In genomic region chr17:4234406-4234805, GRCh38 we compare ENCODE assay signal across 22 cellular contexts. TPM values are rescaled to one million over a fixed set of nuclear protein-coding genes. Genes with fewer than 3 reads are reported as not detected.
DNase-seq lines count a peak whose midpoint lies in the region; ATAC-seq and TF ChIP-seq lines count a peak whose summit lies in the region.
"Had no signal": no experiment of that assay in that cellular context is flagged by ENCODE, and none has a peak within 500 bp of the region (broad histone marks: within the 10 kb centered on the region; RNA-seq: fewer than 3 reads in every experiment).

No MANE protein-coding gene starts in this region.

- DNase-seq in M059J (ENCODE audit: low read depth): peak; percentile 12
- DNase-seq in astrocyte of the hippocampus (ENCODE audit: low read depth, low spot score): peak; percentile 76
- DNase-seq in medulla oblongata (ENCODE audit: extremely low spot score): peak; percentile 51
- DNase-seq in thoracic aorta (ENCODE audit: low spot score): no peak
- no peak for DNase-seq in DMS 273 treated with DMSO at 0.1 percent for 48 hours (lab: John Stamatoyannopoulos, UW)
- no peak for DNase-seq in NCI-H1436 treated with DMSO at 0.1 percent for 48 hours (lab: John Stamatoyannopoulos, UW)
- DNase-seq: activated CD4-positive, alpha-beta T cell treated with anti-CD3 and anti-CD28 coated beads for 4 hours; activated effector memory CD4-positive, alpha-beta T cell treated with Interleukin-2 at 50 U/mL for 16 hours; activated naive CD8-positive, alpha-beta T cell treated with anti-CD3 and anti-CD28 coated beads for 36 hours; DND-41; GM23248; left colon; MV-4-11; naive thymus-derived CD4-positive, alpha-beta T cell; NCI-H146; thyroid gland had no signal

- no peak overlapping the region for H3K4me3 ChIP-seq in thoracic aorta
- H3K4me3 ChIP-seq: GM23248, prostate gland, skin epidermis, thyroid gland had no signal

- no peaks in the 10 kb centered on the region for H3K9me3 ChIP-seq in thoracic aorta
- H3K9me3 ChIP-seq: prostate gland, thyroid gland had no signal

- peaks cover 37 to 71% of the 10 kb centered on the region in 2 donors for H3K4me1 ChIP-seq in thoracic aorta (ENCODE audit: control insufficient read depth in 1 of 2, low read depth in 2 of 2)

- H3K27ac ChIP-seq in thoracic aorta: peak overlapping the region; percentile 29 to 79
- H3K27ac ChIP-seq: GM23248, HL-60, RWPE1, thyroid gland, VCaP had no signal

- ATAC-seq in thoracic aorta (ENCODE audit: insufficient number of reproducible peaks, low FRiP score, low read depth) (no peak), GM21576 (IDR thresholded peaks at IDR 0.05; ENCODE audit: unreplicated experiment) (no peak)
- ATAC-seq: naive thymus-derived CD4-positive, alpha-beta T cell had no signal

- H3K27me3 ChIP-seq in thoracic aorta (replicated peaks; ENCODE audit: insufficient read depth): no peaks in the 10 kb centered on the region
- H3K27me3 ChIP-seq: thyroid gland had no signal

- no peak for TF ChIP-seq CTCF in thoracic aorta (IDR thresholded peaks at IDR 0.05)

- peaks cover 6% of the 10 kb centered on the region for H3K36me3 ChIP-seq in thoracic aorta
- H3K36me3 ChIP-seq: prostate gland had no signal

RNA-seq across cellular contexts. Expression of gene ANKFY1, which starts 29.4 kb away (rescaled TPM):
- total RNA-seq in M059J (2014; rRNA removed; shearing (Covaris generic)): 17.5 and 37.4 TPM in 2 replicates
- 10 to 100 TPM; 36.8 to 40.4 TPM for total RNA-seq in thoracic aorta

Comparison
In these comparisons a context has a peak if more than half of its experiments do, and no peak if none do; other contexts are left out.
1. DNase-seq: peak in M059J (single experiment), astrocyte of the hippocampus (single experiment) and medulla oblongata (single experiment); none in thoracic aorta (single experiment), DMS 273 treated with DMSO at 0.1 percent for 48 hours (single experiment) and NCI-H1436 treated with DMSO at 0.1 percent for 48 hours (single experiment).